12 cellular contexts compared by ENCODE assay signal in genomic region chr1:231160851-231161710, GRCh38. TPM values are rescaled to one million over a fixed set of nuclear protein-coding genes. Genes with fewer than 3 reads are reported as not detected.
DNase-seq lines count a peak whose midpoint lies in the region; ATAC-seq lines count a peak whose summit lies in the region.
"Had no signal": no experiment of that assay in that cellular context is flagged by ENCODE, and none has a peak within 500 bp of the region (broad histone marks: within the 10 kb centered on the region; RNA-seq: fewer than 3 reads in every experiment).

No MANE protein-coding gene starts in this region.

- H3K27me3 ChIP-seq in adipocyte (replicated peaks; ENCODE audit: control insufficient read depth, insufficient read depth, low read length) (peaks cover 7% of the 10 kb centered on the region), skeletal muscle satellite cell (ENCODE audit: control insufficient read depth, insufficient read depth, low read length) (peaks cover 61% of the 10 kb centered on the region)

- H3K4me3 Mint-ChIP-seq in activated CD4-positive, alpha-beta T cell treated with anti-CD3 and anti-CD28 coated beads for 36 hours, result no peak overlapping the region
- H3K4me3 Mint-ChIP-seq in activated CD4-positive, alpha-beta T cell treated with anti-CD3 and anti-CD28 coated beads, Interleukin-2, amount 10 ng/mL, durations not matched to agents 24 days and 14 days, result no peak overlapping the region
- peak overlapping the region in 1 of 3 donors; percentile 19 for H3K4me3 Mint-ChIP-seq in T-cell

- DNase-seq in activated CD4-positive, alpha-beta T cell treated with anti-CD3 and anti-CD28 coated beads for 36 hours, result peak; percentile 7
- no peak for DNase-seq in activated CD4-positive, alpha-beta T cell treated with anti-CD3 and anti-CD28 coated beads, Interleukin-2, amount 10 ng/mL, durations not matched to agents 24 days and 14 days
- DNase-seq in adipocyte (ENCODE audit: low read depth) (peak; percentile 3), iPS-NIHi7 (ENCODE audit: extremely low spot score) (peak; percentile 32), T-cell (no peak)
- DNase-seq: activated CD8-positive, alpha-beta memory T cell treated with anti-CD3 and anti-CD28 coated beads, Interleukin-2, amount 50 U/mL, for 48 hours; AML-193; NCI-H226 had no signal

- H3K9me3 ChIP-seq in adipocyte (ENCODE audit: control insufficient read depth, low read length), result no peaks in the 10 kb centered on the region
- no peaks in the 10 kb centered on the region for H3K9me3 ChIP-seq in skeletal muscle satellite cell (replicated peaks; ENCODE audit: low read length)

- H3K4me2 ChIP-seq in skeletal muscle satellite cell (ENCODE audit: low read length), result peak overlapping the region; percentile 84

- peaks cover 6% of the 10 kb centered on the region for H3K4me1 Mint-ChIP-seq in activated CD4-positive, alpha-beta T cell treated with anti-CD3 and anti-CD28 coated beads for 36 hours
- no peaks in the 10 kb centered on the region for H3K4me1 Mint-ChIP-seq in activated CD4-positive, alpha-beta T cell treated with anti-CD3 and anti-CD28 coated beads, Interleukin-2, amount 10 ng/mL, durations not matched to agents 24 days and 14 days
- peaks cover 5 to 16% (median 9%) of the 10 kb centered on the region in 3 donors for H3K4me1 Mint-ChIP-seq in T-cell

- peaks cover 55% of the 10 kb centered on the region for H3K27me3 Mint-ChIP-seq in activated CD4-positive, alpha-beta T cell treated with anti-CD3 and anti-CD28 coated beads for 36 hours
- H3K27me3 Mint-ChIP-seq in activated CD4-positive, alpha-beta T cell treated with anti-CD3 and anti-CD28 coated beads, Interleukin-2, amount 10 ng/mL, durations not matched to agents 24 days and 14 days, result peaks cover 67% of the 10 kb centered on the region
- H3K27me3 Mint-ChIP-seq in T-cell, result peaks cover 51 to 71% of the 10 kb centered on the region in 2 donors

- H3K9ac ChIP-seq in adipocyte (ENCODE audit: low read length) (peak overlapping the region; percentile 47), skeletal muscle satellite cell (ENCODE audit: low read depth, low read length) (no peak overlapping the region)

- CTCF ChIA-PET in activated CD4-positive, alpha-beta T cell treated with anti-CD3 and anti-CD28 coated beads for 36 hours (lab: Charles Lee), result interaction anchor here (1.2 kb wide), 1 partner anchor 50 kb away, joined by 3 read pairs; no protein-coding TSS in a partner anchor
- CTCF ChIA-PET in T-cell (lab: Charles Lee), result no interaction called here

- ATAC-seq in activated CD4-positive, alpha-beta T cell treated with anti-CD3 and anti-CD28 coated beads for 36 hours, result no peak
- ATAC-seq in GM18868 (IDR thresholded peaks at IDR 0.05; ENCODE audit: unreplicated experiment), result no peak
- ATAC-seq in T-cell (replicated peaks in 1 of 4), result no peak
- ATAC-seq in GM18519 (IDR thresholded peaks at IDR 0.05; ENCODE audit: low FRiP score, unreplicated experiment), result no peak

- peak overlapping the region; percentile 79 for H3K4me3 ChIP-seq in adipocyte (ENCODE audit: low read length)
- peak overlapping the region; percentile 28 for H3K4me3 ChIP-seq in skeletal muscle satellite cell (ENCODE audit: low read length)
- H3K4me3 ChIP-seq: lung had no signal

- H3K27ac Mint-ChIP-seq in activated CD4-positive, alpha-beta T cell treated with anti-CD3 and anti-CD28 coated beads for 36 hours, result no peak overlapping the region
- no peak overlapping the region for H3K27ac Mint-ChIP-seq in activated CD4-positive, alpha-beta T cell treated with anti-CD3 and anti-CD28 coated beads, Interleukin-2, amount 10 ng/mL, durations not matched to agents 24 days and 14 days
- H3K27ac Mint-ChIP-seq in T-cell, result no peak overlapping the region

- H3K36me3 Mint-ChIP-seq in activated CD4-positive, alpha-beta T cell treated with anti-CD3 and anti-CD28 coated beads for 36 hours (ENCODE audit: low read depth), result no peaks in the 10 kb centered on the region
- H3K36me3 Mint-ChIP-seq in activated CD4-positive, alpha-beta T cell treated with anti-CD3 and anti-CD28 coated beads, Interleukin-2, amount 10 ng/mL, durations not matched to agents 24 days and 14 days (ENCODE audit: low read depth), result no peaks in the 10 kb centered on the region
- no peaks in the 10 kb centered on the region for H3K36me3 Mint-ChIP-seq in T-cell

- POLR2A ChIA-PET in activated CD4-positive, alpha-beta T cell treated with anti-CD3 and anti-CD28 coated beads for 36 hours (lab: Charles Lee), result no interaction called here
- POLR2A ChIA-PET in T-cell (lab: Charles Lee), result no interaction called here

- no peaks in the 10 kb centered on the region for H3K9me3 Mint-ChIP-seq in activated CD4-positive, alpha-beta T cell treated with anti-CD3 and anti-CD28 coated beads for 36 hours (ENCODE audit: low read depth)
- no peaks in the 10 kb centered on the region for H3K9me3 Mint-ChIP-seq in activated CD4-positive, alpha-beta T cell treated with anti-CD3 and anti-CD28 coated beads, Interleukin-2, amount 10 ng/mL, durations not matched to agents 24 days and 14 days
- no peaks in the 10 kb centered on the region for H3K9me3 Mint-ChIP-seq in T-cell

- no peaks in the 10 kb centered on the region for H3K36me3 ChIP-seq in adipocyte (ENCODE audit: control insufficient read depth, insufficient read depth, low read length, severe bottlenecking)
- H3K36me3 ChIP-seq in skeletal muscle satellite cell (ENCODE audit: insufficient read depth, low read length), result no peaks in the 10 kb centered on the region

- H3K4me1 ChIP-seq in adipocyte (ENCODE audit: control insufficient read depth, insufficient read depth, low read length) (peaks cover 49% of the 10 kb centered on the region), skeletal muscle satellite cell (ENCODE audit: control insufficient read depth, insufficient read depth, low read length) (peaks cover 20% of the 10 kb centered on the region)

- intact Hi-C loops in activated CD4-positive, alpha-beta T cell treated with anti-CD3 and anti-CD28 coated beads for 36 hours (cut with DNase I, micrococcal nuclease), result no loop called here
- intact Hi-C loops in activated CD4-positive, alpha-beta T cell treated with anti-CD3 and anti-CD28 coated beads, Interleukin-2, amount 10 ng/mL, durations not matched to agents 24 days and 14 days (cut with micrococcal nuclease), result no loop called here

RNA-seq across cellular contexts. Expression of gene TRIM67, which starts 0.8 kb away (rescaled TPM):
- not detected for total RNA-seq in activated CD4-positive, alpha-beta T cell treated with anti-CD3 and anti-CD28 coated beads for 36 hours
- total RNA-seq in activated CD4-positive, alpha-beta T cell treated with anti-CD3 and anti-CD28 coated beads, Interleukin-2, amount 10 ng/mL, durations not matched to agents 24 days and 14 days, result not detected in 2 replicates
- total RNA-seq in skeletal muscle satellite cell (2012; rRNA removed), result not detected in 2 replicates
- total RNA-seq in T-cell, result not detected

Comparison
In these comparisons a context has a peak if more than half of its experiments do, and no peak if none do; other contexts are left out.
1. DNase-seq: peak in activated CD4-positive, alpha-beta T cell treated with anti-CD3 and anti-CD28 coated beads for 36 hours (single experiment), adipocyte (single experiment) and iPS-NIHi7 (single experiment); none in activated CD4-positive, alpha-beta T cell treated with anti-CD3 and anti-CD28 coated beads, Interleukin-2, amount 10 ng/mL, durations not matched to agents 24 days and 14 days (single experiment) and T-cell (0 of 34).